Comparison of ENCODE assay signal across 1 cellular context in the genomic region with DNA sequence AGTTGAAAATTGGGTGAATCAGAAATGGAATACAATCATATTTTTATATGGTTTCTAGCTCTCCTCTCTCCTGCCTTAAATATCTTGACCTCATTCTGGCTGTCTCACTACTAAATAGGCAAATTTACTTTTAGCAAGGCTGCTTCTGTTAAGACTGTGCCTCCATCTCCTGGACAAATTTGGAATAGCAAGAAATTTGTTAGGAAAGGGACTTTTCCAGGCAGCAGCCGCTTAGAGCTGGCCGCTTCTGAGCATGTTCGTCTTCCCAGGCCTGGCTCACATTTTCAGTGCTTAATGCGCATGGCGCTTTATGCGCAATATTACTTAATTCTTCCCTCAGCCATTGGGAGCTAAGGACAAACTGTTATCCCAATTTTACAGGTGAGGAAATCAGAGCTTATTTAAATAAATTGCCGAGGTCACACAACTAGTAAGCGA.
TF ChIP-seq lines count a peak whose summit lies in the region.

No MANE protein-coding gene starts in this region.

TF ChIP-seq in GM12878, 131 proteins besides CTCF, POLR2A, EP300 and RAD21:
- TF ChIP-seq, protein P1, sequence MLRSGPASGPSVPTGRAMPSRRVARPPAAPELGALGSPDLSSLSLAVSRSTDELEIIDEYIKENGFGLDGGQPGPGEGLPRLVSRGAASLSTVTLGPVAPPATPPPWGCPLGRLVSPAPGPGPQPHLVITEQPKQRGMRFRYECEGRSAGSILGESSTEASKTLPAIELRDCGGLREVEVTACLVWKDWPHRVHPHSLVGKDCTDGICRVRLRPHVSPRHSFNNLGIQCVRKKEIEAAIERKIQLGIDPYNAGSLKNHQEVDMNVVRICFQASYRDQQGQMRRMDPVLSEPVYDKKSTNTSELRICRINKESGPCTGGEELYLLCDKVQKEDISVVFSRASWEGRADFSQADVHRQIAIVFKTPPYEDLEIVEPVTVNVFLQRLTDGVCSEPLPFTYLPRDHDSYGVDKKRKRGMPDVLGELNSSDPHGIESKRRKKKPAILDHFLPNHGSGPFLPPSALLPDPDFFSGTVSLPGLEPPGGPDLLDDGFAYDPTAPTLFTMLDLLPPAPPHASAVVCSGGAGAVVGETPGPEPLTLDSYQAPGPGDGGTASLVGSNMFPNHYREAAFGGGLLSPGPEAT (IDR thresholded peaks at IDR 0.05; ENCODE audit: low read depth), result 0 out of 2 replicates have a peak, but pooled peaks have one; percentile 46
- TF ChIP-seq, protein P2, sequence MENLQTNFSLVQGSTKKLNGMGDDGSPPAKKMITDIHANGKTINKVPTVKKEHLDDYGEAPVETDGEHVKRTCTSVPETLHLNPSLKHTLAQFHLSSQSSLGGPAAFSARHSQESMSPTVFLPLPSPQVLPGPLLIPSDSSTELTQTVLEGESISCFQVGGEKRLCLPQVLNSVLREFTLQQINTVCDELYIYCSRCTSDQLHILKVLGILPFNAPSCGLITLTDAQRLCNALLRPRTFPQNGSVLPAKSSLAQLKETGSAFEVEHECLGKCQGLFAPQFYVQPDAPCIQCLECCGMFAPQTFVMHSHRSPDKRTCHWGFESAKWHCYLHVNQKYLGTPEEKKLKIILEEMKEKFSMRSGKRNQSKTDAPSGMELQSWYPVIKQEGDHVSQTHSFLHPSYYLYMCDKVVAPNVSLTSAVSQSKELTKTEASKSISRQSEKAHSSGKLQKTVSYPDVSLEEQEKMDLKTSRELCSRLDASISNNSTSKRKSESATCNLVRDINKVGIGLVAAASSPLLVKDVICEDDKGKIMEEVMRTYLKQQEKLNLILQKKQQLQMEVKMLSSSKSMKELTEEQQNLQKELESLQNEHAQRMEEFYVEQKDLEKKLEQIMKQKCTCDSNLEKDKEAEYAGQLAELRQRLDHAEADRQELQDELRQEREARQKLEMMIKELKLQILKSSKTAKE (IDR thresholded peaks at IDR 0.05; ENCODE audit: low read depth, poor library complexity, severe bottlenecking), result peak; percentile 51
- no peak for TF ChIP-seq POLR2AphosphoS5 (IDR thresholded peaks at IDR 0.05; ENCODE audit: low read length)
- TF ChIP-seq SUPT20H (IDR thresholded peaks at IDR 0.05; ENCODE audit: borderline replicate concordance, control insufficient read depth, low read depth, low read length), result no peak
- TF ChIP-seq, protein P3, sequence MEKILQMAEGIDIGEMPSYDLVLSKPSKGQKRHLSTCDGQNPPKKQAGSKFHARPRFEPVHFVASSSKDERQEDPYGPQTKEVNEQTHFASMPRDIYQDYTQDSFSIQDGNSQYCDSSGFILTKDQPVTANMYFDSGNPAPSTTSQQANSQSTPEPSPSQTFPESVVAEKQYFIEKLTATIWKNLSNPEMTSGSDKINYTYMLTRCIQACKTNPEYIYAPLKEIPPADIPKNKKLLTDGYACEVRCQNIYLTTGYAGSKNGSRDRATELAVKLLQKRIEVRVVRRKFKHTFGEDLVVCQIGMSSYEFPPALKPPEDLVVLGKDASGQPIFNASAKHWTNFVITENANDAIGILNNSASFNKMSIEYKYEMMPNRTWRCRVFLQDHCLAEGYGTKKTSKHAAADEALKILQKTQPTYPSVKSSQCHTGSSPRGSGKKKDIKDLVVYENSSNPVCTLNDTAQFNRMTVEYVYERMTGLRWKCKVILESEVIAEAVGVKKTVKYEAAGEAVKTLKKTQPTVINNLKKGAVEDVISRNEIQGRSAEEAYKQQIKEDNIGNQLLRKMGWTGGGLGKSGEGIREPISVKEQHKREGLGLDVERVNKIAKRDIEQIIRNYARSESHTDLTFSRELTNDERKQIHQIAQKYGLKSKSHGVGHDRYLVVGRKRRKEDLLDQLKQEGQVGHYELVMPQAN (conservative IDR thresholded peaks at IDR 0.05), result no peak
- peak in 1 of 2 experiments; percentile 20; a peak in 2 of 4 replicates for TF ChIP-seq IKZF2 (IDR thresholded peaks at IDR 0.05)
- no peak for TF ChIP-seq CREM (IDR thresholded peaks at IDR 0.05; ENCODE audit: low read depth)
- TF ChIP-seq ASH2L (IDR thresholded peaks at IDR 0.05; ENCODE audit: borderline replicate concordance, low read depth), result no peak
- 0 out of 2 replicates have a peak, but pooled peaks have one; percentile 41 for TF ChIP-seq ATF7 (IDR thresholded peaks at IDR 0.05; ENCODE audit: low read depth)
- TF ChIP-seq E4F1 (IDR thresholded peaks at IDR 0.05; ENCODE audit: borderline replicate concordance, partially characterized antibody), result no peak
- peak; percentile 88; the same call in 2 of the 3 replicates for TF ChIP-seq POU2F2 (IDR thresholded peaks at IDR 0.05; ENCODE audit: borderline replicate concordance, low read depth, low read length)
- TF ChIP-seq DPF2 (IDR thresholded peaks at IDR 0.05), result no peak
- TF ChIP-seq HDGF (IDR thresholded peaks at IDR 0.05), result no peak
- peak; percentile 70; the same call in 1 of the 2 replicates for TF ChIP-seq FOXM1 (IDR thresholded peaks at IDR 0.05; ENCODE audit: low read depth, low read length)
- TF ChIP-seq ATF2 (IDR thresholded peaks at IDR 0.05; ENCODE audit: low read length), result peak; percentile 64
- 0 out of 2 replicates have a peak, but pooled peaks have one; percentile 48 for TF ChIP-seq NBN (IDR thresholded peaks at IDR 0.05)
- peak; percentile 34; the same call in 1 of the 2 replicates for TF ChIP-seq SMARCA5 (IDR thresholded peaks at IDR 0.05)
- TF ChIP-seq YY1 (IDR thresholded peaks at IDR 0.05; ENCODE audit: low read depth, low read length), result peak; percentile 43; the same call in 1 of the 2 replicates
- TF ChIP-seq IKZF1 (conservative IDR thresholded peaks at IDR 0.05), result peak; percentile 43; the same call in 1 of the 2 replicates
- peak; percentile 98 for TF ChIP-seq SMC3 (IDR thresholded peaks at IDR 0.05; ENCODE audit: borderline replicate concordance, low read length)
